In genomic region chr4:126762651-126763247, GRCh38 we compare ENCODE assay signal across 22 cellular contexts.
DNase-seq lines count a peak whose midpoint lies in the region; ATAC-seq, FAIRE-seq and TF ChIP-seq lines count a peak whose summit lies in the region.
"Had no signal": no experiment of that assay in that cellular context is flagged by ENCODE, and none has a peak within 500 bp of the region (broad histone marks: within the 10 kb centered on the region; RNA-seq: fewer than 3 reads in every experiment).

No MANE protein-coding gene starts in this region.

- no peaks in the 10 kb centered on the region for H3K9me1 ChIP-seq in K562 (ENCODE audit: control insufficient read depth, insufficient read depth, low read length)

- no peaks in the 10 kb centered on the region for H4K20me1 ChIP-seq in K562 (replicated peaks; ENCODE audit: control insufficient read depth, insufficient read depth, low read length)

- H3K4me2 ChIP-seq in K562 (ENCODE audit: insufficient read depth, low read length), result no peak overlapping the region

- H3K27ac ChIP-seq in ACC112 (ENCODE audit: low read depth, low read length) (no peak overlapping the region), K562 (ENCODE audit: extremely low read depth, low read depth, low read length) (no peak overlapping the region)
- H3K27ac ChIP-seq: RWPE1, SK-N-MC had no signal

- H3K27ac Mint-ChIP-seq in HFFc6, result peak overlapping the region; percentile 37; the same call in 1 of the 2 replicates

- TF ChIP-seq CTCF in HFFc6 (IDR thresholded peaks at IDR 0.05) (no peak), K562 (IDR thresholded peaks at IDR 0.05 in 2 of 3, conservative IDR thresholded peaks at IDR 0.05 in 1 of 3; ENCODE audit: insufficient read depth in 2 of 3, low read depth in 1 of 3, low read length in 3 of 3) (no peak)

- H3K9me3 ChIP-seq in K562 (replicated peaks; ENCODE audit: control insufficient read depth, insufficient read depth, low read depth, low read length), result no peaks in the 10 kb centered on the region; the same call in 1 of the 2 replicates
- H3K9me3 ChIP-seq: MG63 had no signal

- H3K9ac ChIP-seq in K562 (ENCODE audit: insufficient read depth in 1 of 2, low read depth in 2 of 2, low read length in 2 of 2), result no peak overlapping the region

- no peak for TF ChIP-seq EP300 in K562 (IDR thresholded peaks at IDR 0.05; ENCODE audit: low read length)

- BruUV-seq in K562 (replicated peaks; lab: Mats Ljungman, UMichigan), result no TSS peak

- H3K4me1 ChIP-seq in ACC112 (ENCODE audit: control insufficient read depth, insufficient read depth, low read length, unreplicated experiment) (no peaks in the 10 kb centered on the region), K562 (replicated peaks in 1 of 2; ENCODE audit: control insufficient read depth in 2 of 2, insufficient read depth in 2 of 2, low read length in 2 of 2) (no peaks in the 10 kb centered on the region)

- no peak for FAIRE-seq in K562 (lab: Jason Lieb, UNC)
- FAIRE-seq in frontal cortex (lab: Jason Lieb, UNC), result no peak
- FAIRE-seq: H1 had no signal

- POLR2A ChIA-PET in K562 (lab: Yijun Ruan, JAX), result no interaction called here

- intact Hi-C loops in K562 (cut with micrococcal nuclease), result no loop called here

- CTCF ChIA-PET in K562 (lab: Yijun Ruan, JAX; ENCODE audit: low intra/inter-chr PET ratio), result interaction anchor here (0.5 kb wide), 1 partner anchor 245 kb away, joined by 3 read pairs; no protein-coding TSS in a partner anchor

- 52% methylated on average over 5 of the region's 5 CpGs for WGBS in K562 (ENCODE audit: insufficient coverage, low coverage, missing lambda C conversion rate)

- in situ Hi-C loops in K562 (cut with MboI), result no loop called here

- H3K9me3 Mint-ChIP-seq in HFFc6, result peaks cover 11% of the 10 kb centered on the region; the same call in 1 of the 2 replicates

- H3K27me3 Mint-ChIP-seq in HFFc6 (ENCODE audit: insufficient read depth), result no peaks in the 10 kb centered on the region

- no peak for TF ChIP-seq POLR2A in K562 (conservative IDR thresholded peaks at IDR 0.05)

- peaks cover 14% of the 10 kb centered on the region for H3K36me3 Mint-ChIP-seq in HFFc6 (ENCODE audit: low read depth)

- H3K4me1 Mint-ChIP-seq in HFFc6 (ENCODE audit: low read depth), result peaks cover 16% of the 10 kb centered on the region

- H3K36me3 ChIP-seq in ACC112 (ENCODE audit: insufficient read depth, low read length), result no peaks in the 10 kb centered on the region
- peaks cover 31% of the 10 kb centered on the region for H3K36me3 ChIP-seq in K562 (ENCODE audit: control insufficient read depth, insufficient read depth, low read length)
- H3K36me3 ChIP-seq: MG63 had no signal

- no peak for DNase-seq in HFFc6
- no peak for DNase-seq in K562 (ENCODE audit: extremely low read depth in 1 of 4, low spot score in 3 of 4)
- DNase-seq in iris pigment epithelial cell (ENCODE audit: low read depth), result peak; percentile 11
- no peak for DNase-seq in SIG-M5 (lab: John Stamatoyannopoulos, UW)
- no peak for DNase-seq in frontal cortex (ENCODE audit: low spot score in 2 of 2)
- DNase-seq: 8988T, Calu3, DMS79 treated with DMSO at 0.1 percent for 48 hours, KG1, MG63, NCI-H1105 treated with DMSO at 0.1 percent for 48 hours, NCI-H2029, NCI-H446 treated with DMSO at 0.1 percent for 48 hours, NCI-H526, SHP77 treated with DMSO at 0.1 percent for 48 hours, SW 1271 had no signal

- TF ChIP-seq RAD21 in K562 (CRISPR knock-in tag; conservative IDR thresholded peaks at IDR 0.05 in 1 of 2, IDR thresholded peaks at IDR 0.05 in 1 of 2), result no peak

- ATAC-seq in K562, result no peak
- no peak for ATAC-seq in HG02852 (IDR thresholded peaks at IDR 0.05; ENCODE audit: unreplicated experiment)
- ATAC-seq in HG03378 (IDR thresholded peaks at IDR 0.05; ENCODE audit: unreplicated experiment), result no peak

- H2AFZ ChIP-seq in ACC112 (ENCODE audit: low read length, unreplicated experiment) (peak overlapping the region; percentile 43), K562 (ENCODE audit: low read depth, low read length) (no peak overlapping the region)

- no peak overlapping the region for H3K4me3 Mint-ChIP-seq in HFFc6

- no peak overlapping the region for H3K4me3 ChIP-seq in ACC112 (ENCODE audit: low read depth, low read length)
- no peak overlapping the region for H3K4me3 ChIP-seq in K562
- H3K4me3 ChIP-seq: MG63, SK-N-MC had no signal

- H3K27me3 ChIP-seq in ACC112 (ENCODE audit: insufficient read depth, low read length) (no peaks in the 10 kb centered on the region), K562 (ENCODE audit: control insufficient read depth in 2 of 2, insufficient read depth in 2 of 2, low read length in 2 of 2) (no peaks in the 10 kb centered on the region)
- H3K27me3 ChIP-seq: MG63 had no signal

- no peaks in the 10 kb centered on the region for H3K79me2 ChIP-seq in ACC112 (ENCODE audit: control insufficient read depth, insufficient read depth, low read length, unreplicated experiment)
- peaks cover 20% of the 10 kb centered on the region; the same call in 2 of the 3 replicates for H3K79me2 ChIP-seq in K562 (ENCODE audit: control insufficient read depth, insufficient read depth, low read length)

TF ChIP-seq in K562, 482 proteins besides CTCF, POLR2A, EP300 and RAD21:
- no peak for TF ChIP-seq PBX2 (CRISPR knock-in tag; IDR thresholded peaks at IDR 0.05; ENCODE audit: low read depth)
- TF ChIP-seq PBX2 (tag; conservative IDR thresholded peaks at IDR 0.05; ENCODE audit: low read depth), result no peak
- no peak for TF ChIP-seq MAFG (tag; conservative IDR thresholded peaks at IDR 0.05)
- TF ChIP-seq TRIM24 (IDR thresholded peaks at IDR 0.05), result peak in 1 of 2 experiments; percentile 51; a peak in 1 of 4 replicates
- peak; percentile 65; the same call in 1 of the 2 replicates for TF ChIP-seq CHAMP1 (IDR thresholded peaks at IDR 0.05)
- TF ChIP-seq PURB (CRISPR knock-in tag; IDR thresholded peaks at IDR 0.05; ENCODE audit: low read depth), result no peak
- TF ChIP-seq ATF1 (CRISPR knock-in tag; IDR thresholded peaks at IDR 0.05), result no peak
- TF ChIP-seq ATF1 (tag; IDR thresholded peaks at IDR 0.05), result no peak
- TF ChIP-seq XRCC3 (IDR thresholded peaks at IDR 0.05), result no peak
- no peak for TF ChIP-seq NEUROD1 (IDR thresholded peaks at IDR 0.05; ENCODE audit: borderline replicate concordance, low read depth, low read length, partially characterized antibody)
- TF ChIP-seq ZNF780A (CRISPR knock-in tag; IDR thresholded peaks at IDR 0.05), result no peak
- no peak for TF ChIP-seq YBX1 (IDR thresholded peaks at IDR 0.05)
- peak; percentile 16; the same call in 1 of the 2 replicates for TF ChIP-seq FOXM1 (IDR thresholded peaks at IDR 0.05; ENCODE audit: low read depth)
- no peak for TF ChIP-seq FOXM1 (CRISPR knock-in tag; IDR thresholded peaks at IDR 0.05; ENCODE audit: low read depth)
